In the genomic region with DNA sequence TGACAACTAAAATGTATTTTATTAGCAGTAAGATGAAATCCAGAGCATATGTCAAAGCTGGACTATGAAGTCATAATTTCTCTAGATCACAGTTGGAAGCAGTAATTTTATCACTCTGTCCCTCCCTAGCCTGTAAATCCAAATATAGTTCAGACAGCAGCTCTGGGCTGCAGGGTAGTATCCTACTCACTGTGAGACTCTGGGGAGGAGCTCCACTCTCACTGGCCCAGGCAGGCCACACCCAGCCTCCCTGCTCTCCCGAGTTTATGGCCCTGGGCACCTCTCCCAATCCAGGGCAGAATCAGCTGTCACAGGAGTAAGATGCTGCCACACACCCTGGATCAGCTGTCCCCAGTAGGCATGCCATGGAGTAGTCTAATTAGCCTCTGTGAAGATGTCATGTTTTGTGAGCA, we compare ENCODE assay signal across 11 cellular contexts.
DNase-seq lines count a peak whose midpoint lies in the region; ATAC-seq, FAIRE-seq and TF ChIP-seq lines count a peak whose summit lies in the region.
"Had no signal": no experiment of that assay in that cellular context is flagged by ENCODE, and none has a peak within 500 bp of the region (broad histone marks: within the 10 kb centered on the region; RNA-seq: fewer than 3 reads in every experiment).

No MANE protein-coding gene starts in this region.

- H3K4me3 ChIP-seq in PC-3 (ENCODE audit: low read length) (no peak overlapping the region), small intestine (ENCODE audit: low read depth in 1 of 2, low read length in 2 of 2) (no peak overlapping the region), esophagus squamous epithelium (no peak overlapping the region)

- POLR2A ChIA-PET in PC-3 (lab: Charles Lee; ENCODE audit: unreplicated experiment) = interaction anchor here (0.6 kb wide), 1 partner anchor 25 kb away, joined by 3 read pairs; no protein-coding TSS in a partner anchor

- TF ChIP-seq CTCF in PC-3 (conservative IDR thresholded peaks at IDR 0.05; ENCODE audit: low read depth, low read length) = no peak
- no peak for TF ChIP-seq CTCF in esophagus squamous epithelium (IDR thresholded peaks at IDR 0.05)

- H2AFZ ChIP-seq in PC-3 (ENCODE audit: low read length) = no peak overlapping the region

- H4K20me1 ChIP-seq in PC-3 (ENCODE audit: low read length) = no peaks in the 10 kb centered on the region

- H3K79me2 ChIP-seq in PC-3 (ENCODE audit: low read length) = no peaks in the 10 kb centered on the region

- no peak overlapping the region for H3K27ac ChIP-seq in PC-3 (ENCODE audit: low read length)
- H3K27ac ChIP-seq in small intestine (ENCODE audit: low read depth in 1 of 2, low read length in 1 of 2) = no peak overlapping the region
- H3K27ac ChIP-seq in esophagus squamous epithelium = no peak overlapping the region

- intact Hi-C loops in PC-3 (cut with micrococcal nuclease) (no loop called here), esophagus squamous epithelium (cut with DNase I) (no loop called here)

- 7 to 25% (median 8%) methylated on average over 1 of the region's 1 CpG for WGBS in small intestine, 3 donors
- WGBS in esophagus squamous epithelium, 2 donors = 38% methylated on average over 1 of the region's 1 CpG; no CpG with 5 or more reads in 1 of the 2 donors

- CTCF ChIA-PET in PC-3 (lab: Charles Lee) = no interaction called here

- H3K4me1 ChIP-seq in PC-3 (ENCODE audit: insufficient read depth, low read length) (peaks cover 5% of the 10 kb centered on the region; the same call in 1 of the 2 replicates), small intestine (ENCODE audit: control insufficient read depth in 2 of 2, insufficient read depth in 1 of 2, low read depth in 1 of 2, low read length in 1 of 2) (no peaks in the 10 kb centered on the region), esophagus squamous epithelium (no peaks in the 10 kb centered on the region)

- no peaks in the 10 kb centered on the region for H3K9me2 ChIP-seq in PC-3 (replicated peaks; ENCODE audit: low read length)

- BruUV-seq in PC-3 (replicated peaks; lab: Mats Ljungman, UMichigan) = no TSS peak

- H3K4me2 ChIP-seq in PC-3 (ENCODE audit: low read length) = no peak overlapping the region

- no peaks in the 10 kb centered on the region for H3K36me3 ChIP-seq in PC-3 (ENCODE audit: low read depth, low read length)
- no peaks in the 10 kb centered on the region for H3K36me3 ChIP-seq in small intestine (ENCODE audit: control insufficient read depth in 2 of 2, insufficient read depth in 2 of 2, low read length in 2 of 2)
- H3K36me3 ChIP-seq in esophagus squamous epithelium = no peaks in the 10 kb centered on the region

- DNase-seq in NCI-H2171 treated with DMSO at 0.1 percent for 48 hours (lab: John Stamatoyannopoulos, UW) = peak; percentile 2
- no peak for DNase-seq in NCI-H2171 (lab: John Stamatoyannopoulos, UW)
- peak; percentile 47 for DNase-seq in PC-3
- peak; percentile 11 for DNase-seq in fibroblast of peridontal ligament (ENCODE audit: extremely low read depth)
- peak; percentile 45 for DNase-seq in small intestine
- DNase-seq in esophagus squamous epithelium (lab: John Stamatoyannopoulos, UW) = no peak
- DNase-seq: ACHN, cerebellar nuclear complex, NCI-H187 treated with DMSO at 0.1 percent for 48 hours had no signal

- H3F3A ChIP-seq in PC-3 (ENCODE audit: low read length, unreplicated experiment) = no peaks in the 10 kb centered on the region

- no peak for FAIRE-seq in small intestine (lab: Jason Lieb, UNC)

- H3K27me3 ChIP-seq in PC-3 (ENCODE audit: low read length) = no peaks in the 10 kb centered on the region
- no peaks in the 10 kb centered on the region for H3K27me3 ChIP-seq in small intestine (ENCODE audit: control insufficient read depth in 2 of 2, insufficient read depth in 2 of 2, low read length in 2 of 2)
- no peaks in the 10 kb centered on the region for H3K27me3 ChIP-seq in esophagus squamous epithelium

- H3K9ac ChIP-seq in PC-3 (ENCODE audit: low read length) = no peak overlapping the region

- ATAC-seq in PC-3 (peak; percentile 100), HG02623 (IDR thresholded peaks at IDR 0.05; ENCODE audit: unreplicated experiment) (no peak), HG02938 (IDR thresholded peaks at IDR 0.05; ENCODE audit: unreplicated experiment) (no peak)

- no peak for TF ChIP-seq POLR2A in esophagus squamous epithelium (IDR thresholded peaks at IDR 0.05)

- H3K9me3 ChIP-seq in PC-3 (ENCODE audit: low read length) = no peaks in the 10 kb centered on the region
- H3K9me3 ChIP-seq in small intestine (ENCODE audit: control insufficient read depth, low read depth) = no peaks in the 10 kb centered on the region
- H3K9me3 ChIP-seq in esophagus squamous epithelium = no peaks in the 10 kb centered on the region

Comparison
In these comparisons a context has a peak if more than half of its experiments do, and no peak if none do; other contexts are left out.
1. DNase-seq: peak in NCI-H2171 treated with DMSO at 0.1 percent for 48 hours (single experiment), PC-3 (single experiment), fibroblast of peridontal ligament (single experiment) and small intestine (single experiment); none in NCI-H2171 (single experiment) and esophagus squamous epithelium (single experiment).